Comparison of ENCODE assay signal across 1 cellular context in the genomic region with DNA sequence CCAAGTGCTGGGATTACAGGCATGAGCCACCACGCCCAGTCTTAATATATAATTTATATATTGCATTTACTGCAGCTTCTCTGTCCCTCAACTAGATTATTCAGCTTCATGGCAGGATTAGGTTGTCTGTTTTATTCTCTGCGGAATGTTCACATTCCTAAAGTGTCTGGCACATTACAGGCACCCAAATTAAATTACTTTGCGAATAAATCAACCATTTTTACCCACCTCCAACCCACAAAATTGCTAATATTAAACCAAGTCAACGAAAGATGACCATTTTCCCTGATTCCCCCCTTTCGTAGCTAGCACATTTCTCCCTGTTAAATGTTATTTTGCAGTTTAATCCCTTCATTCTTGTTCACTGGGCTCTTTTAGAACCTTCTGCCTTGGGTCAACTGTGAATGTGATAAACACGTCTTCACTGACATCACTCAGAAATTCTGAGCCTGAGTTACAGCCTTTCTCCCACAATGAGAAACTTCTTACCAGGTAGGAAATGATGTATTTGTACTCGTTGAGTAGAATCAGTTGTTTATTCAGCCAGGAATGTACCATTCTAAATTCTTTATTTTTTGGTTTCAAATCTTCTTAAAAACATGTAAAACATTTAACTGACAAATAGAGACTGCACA.
TF ChIP-seq lines count a peak whose summit lies in the region.

No MANE protein-coding gene starts in this region.

TF ChIP-seq in K562, 482 proteins besides CTCF, POLR2A, EP300 and RAD21:
- no peak for TF ChIP-seq NFXL1 (CRISPR knock-in tag; IDR thresholded peaks at IDR 0.05)
- TF ChIP-seq, protein P1, sequence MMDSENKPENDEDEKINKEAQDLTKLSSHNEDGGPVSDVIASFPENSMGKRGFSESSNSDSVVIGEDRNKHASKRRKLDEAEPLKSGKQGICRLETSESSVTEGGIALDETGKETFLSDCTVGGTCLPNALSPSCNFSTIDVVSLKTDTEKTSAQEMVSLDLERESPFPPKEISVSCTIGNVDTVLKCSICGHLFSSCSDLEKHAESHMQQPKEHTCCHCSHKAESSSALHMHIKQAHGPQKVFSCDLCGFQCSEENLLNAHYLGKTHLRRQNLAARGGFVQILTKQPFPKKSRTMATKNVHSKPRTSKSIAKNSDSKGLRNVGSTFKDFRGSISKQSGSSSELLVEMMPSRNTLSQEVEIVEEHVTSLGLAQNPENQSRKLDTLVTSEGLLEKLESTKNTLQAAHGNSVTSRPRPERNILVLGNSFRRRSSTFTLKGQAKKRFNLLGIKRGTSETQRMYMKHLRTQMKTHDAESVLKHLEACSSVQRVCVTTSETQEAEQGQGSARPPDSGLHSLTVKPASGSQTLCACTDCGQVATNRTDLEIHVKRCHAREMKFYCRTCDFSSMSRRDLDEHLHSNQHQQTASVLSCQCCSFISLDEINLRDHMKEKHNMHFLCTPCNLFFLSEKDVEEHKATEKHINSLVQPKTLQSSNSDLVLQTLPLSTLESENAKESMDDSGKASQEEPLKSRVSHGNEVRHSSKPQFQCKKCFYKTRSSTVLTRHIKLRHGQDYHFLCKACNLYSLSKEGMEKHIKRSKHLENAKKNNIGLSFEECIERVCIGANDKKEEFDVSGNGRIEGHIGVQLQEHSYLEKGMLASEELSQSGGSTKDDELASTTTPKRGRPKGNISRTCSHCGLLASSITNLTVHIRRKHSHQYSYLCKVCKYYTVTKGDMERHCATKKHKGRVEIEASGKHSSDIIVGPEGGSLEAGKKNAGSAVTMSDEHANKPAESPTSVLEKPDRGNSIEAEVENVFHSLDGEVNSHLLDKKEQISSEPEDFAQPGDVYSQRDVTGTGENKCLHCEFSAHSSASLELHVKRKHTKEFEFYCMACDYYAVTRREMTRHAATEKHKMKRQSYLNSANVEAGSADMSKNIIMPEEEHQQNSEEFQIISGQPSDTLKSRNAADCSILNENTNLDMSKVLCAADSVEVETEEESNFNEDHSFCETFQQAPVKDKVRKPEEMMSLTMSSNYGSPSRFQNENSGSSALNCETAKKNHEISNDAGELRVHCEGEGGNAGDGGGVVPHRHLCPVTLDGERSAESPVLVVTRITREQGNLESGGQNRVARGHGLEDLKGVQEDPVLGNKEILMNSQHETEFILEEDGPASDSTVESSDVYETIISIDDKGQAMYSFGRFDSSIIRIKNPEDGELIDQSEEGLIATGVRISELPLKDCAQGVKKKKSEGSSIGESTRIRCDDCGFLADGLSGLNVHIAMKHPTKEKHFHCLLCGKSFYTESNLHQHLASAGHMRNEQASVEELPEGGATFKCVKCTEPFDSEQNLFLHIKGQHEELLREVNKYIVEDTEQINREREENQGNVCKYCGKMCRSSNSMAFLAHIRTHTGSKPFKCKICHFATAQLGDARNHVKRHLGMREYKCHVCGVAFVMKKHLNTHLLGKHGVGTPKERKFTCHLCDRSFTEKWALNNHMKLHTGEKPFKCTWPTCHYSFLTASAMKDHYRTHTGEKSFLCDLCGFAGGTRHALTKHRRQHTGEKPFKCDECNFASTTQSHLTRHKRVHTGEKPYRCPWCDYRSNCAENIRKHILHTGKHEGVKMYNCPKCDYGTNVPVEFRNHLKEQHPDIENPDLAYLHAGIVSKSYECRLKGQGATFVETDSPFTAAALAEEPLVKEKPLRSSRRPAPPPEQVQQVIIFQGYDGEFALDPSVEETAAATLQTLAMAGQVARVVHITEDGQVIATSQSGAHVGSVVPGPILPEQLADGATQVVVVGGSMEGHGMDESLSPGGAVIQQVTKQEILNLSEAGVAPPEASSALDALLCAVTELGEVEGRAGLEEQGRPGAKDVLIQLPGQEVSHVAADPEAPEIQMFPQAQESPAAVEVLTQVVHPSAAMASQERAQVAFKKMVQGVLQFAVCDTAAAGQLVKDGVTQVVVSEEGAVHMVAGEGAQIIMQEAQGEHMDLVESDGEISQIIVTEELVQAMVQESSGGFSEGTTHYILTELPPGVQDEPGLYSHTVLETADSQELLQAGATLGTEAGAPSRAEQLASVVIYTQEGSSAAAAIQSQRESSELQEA (IDR thresholded peaks at IDR 0.05; ENCODE audit: low read depth) = no peak
- TF ChIP-seq ZBED1 (IDR thresholded peaks at IDR 0.05) = no peak
- no peak for TF ChIP-seq HLTF (IDR thresholded peaks at IDR 0.05)
- TF ChIP-seq, protein P2, sequence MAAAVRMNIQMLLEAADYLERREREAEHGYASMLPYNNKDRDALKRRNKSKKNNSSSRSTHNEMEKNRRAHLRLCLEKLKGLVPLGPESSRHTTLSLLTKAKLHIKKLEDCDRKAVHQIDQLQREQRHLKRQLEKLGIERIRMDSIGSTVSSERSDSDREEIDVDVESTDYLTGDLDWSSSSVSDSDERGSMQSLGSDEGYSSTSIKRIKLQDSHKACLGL (CRISPR knock-in tag; IDR thresholded peaks at IDR 0.05; ENCODE audit: borderline replicate concordance, poor library complexity, severe bottlenecking) = no peak
- no peak for TF ChIP-seq NFIC (IDR thresholded peaks at IDR 0.05)
- no peak for TF ChIP-seq ZNF766 (CRISPR knock-in tag; conservative IDR thresholded peaks at IDR 0.05)
- no peak for TF ChIP-seq CHCHD3 (CRISPR knock-in tag; IDR thresholded peaks at IDR 0.05)
- no peak for TF ChIP-seq RFX7 (CRISPR knock-in tag; IDR thresholded peaks at IDR 0.05)
- TF ChIP-seq SLC30A9 (CRISPR knock-in tag; IDR thresholded peaks at IDR 0.05) = no peak
- TF ChIP-seq ZNF146 (CRISPR knock-in tag; IDR thresholded peaks at IDR 0.05; ENCODE audit: unreplicated experiment) = no peak
- no peak for TF ChIP-seq SRSF3 (IDR thresholded peaks at IDR 0.05; ENCODE audit: insufficient read depth, low read length)
- TF ChIP-seq NUFIP1 (IDR thresholded peaks at IDR 0.05; ENCODE audit: partially characterized antibody) = no peak
- no peak for TF ChIP-seq NRF1 (conservative IDR thresholded peaks at IDR 0.05 in 1 of 2, IDR thresholded peaks at IDR 0.05 in 1 of 2)
- no peak for TF ChIP-seq BRF1 (IDR thresholded peaks at IDR 0.05; ENCODE audit: borderline replicate concordance, extremely low read depth, insufficient read length)
- TF ChIP-seq PHB (CRISPR knock-in tag; IDR thresholded peaks at IDR 0.05) = no peak
